8 cellular contexts compared by ENCODE assay signal in the genomic region with DNA sequence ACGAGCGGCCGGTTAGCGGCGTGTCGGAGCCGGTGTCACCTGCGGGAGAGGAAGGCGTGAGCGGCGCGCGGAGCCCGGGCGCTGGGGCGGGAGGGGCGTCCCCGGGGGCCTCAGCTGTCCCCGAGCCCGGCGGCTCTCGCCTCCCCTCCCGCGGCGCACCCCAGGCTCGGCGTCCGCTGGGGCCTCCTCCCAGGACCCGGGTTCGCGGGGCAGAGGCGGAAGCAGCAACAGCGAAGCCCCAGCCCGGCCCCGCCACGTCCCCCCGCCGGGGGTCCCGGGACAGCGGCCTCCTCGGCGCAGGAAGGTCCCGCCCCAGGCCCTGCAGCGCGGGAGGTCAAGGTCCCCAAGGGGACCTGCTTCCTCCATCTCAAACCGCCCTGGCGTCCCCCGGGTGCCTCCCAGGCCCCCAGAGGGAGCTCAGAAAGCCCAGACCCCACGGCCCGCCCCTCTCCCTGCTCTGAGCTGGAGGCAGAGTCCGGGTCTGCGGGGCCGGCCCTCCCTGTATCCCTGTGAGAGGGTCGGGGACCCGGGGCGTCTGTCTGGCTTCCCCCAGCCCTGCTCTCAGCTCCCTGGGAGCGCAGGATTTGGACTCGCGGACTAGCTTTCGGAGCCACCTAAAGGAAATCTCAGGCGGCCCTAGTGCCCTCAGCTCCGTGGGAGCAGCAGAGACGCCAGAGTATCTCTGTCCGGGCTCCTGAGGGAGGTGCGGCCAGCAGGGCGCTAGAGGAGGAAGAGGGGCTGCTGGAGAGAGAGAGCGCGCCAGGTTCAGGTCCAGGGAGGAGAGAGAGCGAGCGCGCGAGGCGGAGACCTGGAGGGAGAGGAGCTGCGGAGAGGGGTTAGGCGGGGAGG. TPM values are rescaled to one million over a fixed set of nuclear protein-coding genes. Genes with fewer than 3 reads are reported as not detected.
DNase-seq lines count a peak whose midpoint lies in the region; ATAC-seq and TF ChIP-seq lines count a peak whose summit lies in the region.

No MANE protein-coding gene starts in this region.

- peak overlapping the region; percentile 52 to 73 for H3K27ac ChIP-seq in ovary

- H3K4me3 Mint-ChIP-seq in activated naive CD4-positive, alpha-beta T cell treated with anti-CD3 and anti-CD28 coated beads, Interleukin-2, amount 10 ng/mL, durations not matched to agents 7 days and 5 days, result peak overlapping the region; percentile 91
- H3K4me3 Mint-ChIP-seq in glutamatergic neuron (ENCODE audit: unreplicated experiment), result peak overlapping the region; percentile 85

- intact Hi-C loops in ovary (cut with DNase I), result no loop called here

- WGBS in ovary, 3 donors, result 0 to 1% (median 0%) methylated on average over 51 to 75 of the region's 75 CpGs

- H3K4me3 ChIP-seq in ovary, result peak overlapping the region; percentile 58

- H3K9me3 Mint-ChIP-seq in activated naive CD4-positive, alpha-beta T cell treated with anti-CD3 and anti-CD28 coated beads, Interleukin-2, amount 10 ng/mL, durations not matched to agents 7 days and 5 days, result no peaks in the 10 kb centered on the region
- H3K9me3 Mint-ChIP-seq in glutamatergic neuron (ENCODE audit: unreplicated experiment), result peaks cover 4% of the 10 kb centered on the region

- peaks cover 9% of the 10 kb centered on the region for H3K36me3 Mint-ChIP-seq in activated naive CD4-positive, alpha-beta T cell treated with anti-CD3 and anti-CD28 coated beads, Interleukin-2, amount 10 ng/mL, durations not matched to agents 7 days and 5 days
- H3K36me3 Mint-ChIP-seq in glutamatergic neuron (ENCODE audit: unreplicated experiment), result no peaks in the 10 kb centered on the region

- peak; percentile 34 for ATAC-seq in GM18868 (IDR thresholded peaks at IDR 0.05; ENCODE audit: unreplicated experiment)
- peak; percentile 30 for ATAC-seq in HG03045 (IDR thresholded peaks at IDR 0.05; ENCODE audit: unreplicated experiment)

- peaks cover 10% of the 10 kb centered on the region for H3K4me1 ChIP-seq in ovary (ENCODE audit: insufficient read depth)

- no peak for TF ChIP-seq POLR2A in ovary (IDR thresholded peaks at IDR 0.05)

- CTCF ChIA-PET in activated naive CD4-positive, alpha-beta T cell treated with anti-CD3 and anti-CD28 coated beads, Interleukin-2, amount 10 ng/mL, durations not matched to agents 7 days and 5 days (lab: Charles Lee), result interaction anchor here (0.9 to 1.4 kb wide), 3 partner anchors 27 to 157 kb away, joined by 3 to 6 read pairs (median 4); no protein-coding TSS in a partner anchor

- no peaks in the 10 kb centered on the region for H3K36me3 ChIP-seq in ovary

- no peaks in the 10 kb centered on the region for H3K9me3 ChIP-seq in ovary

- H3K27me3 ChIP-seq in ovary, result no peaks in the 10 kb centered on the region

- peaks cover 30% of the 10 kb centered on the region for H3K4me1 Mint-ChIP-seq in activated naive CD4-positive, alpha-beta T cell treated with anti-CD3 and anti-CD28 coated beads, Interleukin-2, amount 10 ng/mL, durations not matched to agents 7 days and 5 days
- H3K4me1 Mint-ChIP-seq in glutamatergic neuron (ENCODE audit: low read depth, unreplicated experiment), result no peaks in the 10 kb centered on the region

- peaks cover 36% of the 10 kb centered on the region for H3K27me3 Mint-ChIP-seq in activated naive CD4-positive, alpha-beta T cell treated with anti-CD3 and anti-CD28 coated beads, Interleukin-2, amount 10 ng/mL, durations not matched to agents 7 days and 5 days
- H3K27me3 Mint-ChIP-seq in glutamatergic neuron (ENCODE audit: unreplicated experiment), result peaks cover 12% of the 10 kb centered on the region

- peak overlapping the region; percentile 74 for H3K27ac Mint-ChIP-seq in activated naive CD4-positive, alpha-beta T cell treated with anti-CD3 and anti-CD28 coated beads, Interleukin-2, amount 10 ng/mL, durations not matched to agents 7 days and 5 days
- no peak overlapping the region for H3K27ac Mint-ChIP-seq in glutamatergic neuron (ENCODE audit: unreplicated experiment)

- no peak for TF ChIP-seq CTCF in glutamatergic neuron (IDR thresholded peaks at IDR 0.05; ENCODE audit: partially characterized antibody, unreplicated experiment)
- TF ChIP-seq CTCF in ovary (IDR thresholded peaks at IDR 0.05), result no peak

- DNase-seq in AG08395 (ENCODE audit: low spot score) (peak; percentile 39), NCI-H510A treated with DMSO at 0.1 percent for 48 hours (lab: John Stamatoyannopoulos, UW) (peak; percentile 86), glutamatergic neuron (peak; percentile 57), ovary (peak; percentile 46 to 69 (median 48)), occipital lobe (lab: John Stamatoyannopoulos, UW) (no peak)
- peak; percentile 52 for DNase-seq in activated naive CD4-positive, alpha-beta T cell treated with anti-CD3 and anti-CD28 coated beads, Interleukin-2, amount 10 ng/mL, durations not matched to agents 7 days and 5 days

- TF ChIP-seq EP300 in ovary (IDR thresholded peaks at IDR 0.05), result no peak

RNA-seq across cellular contexts. Expression of a gene that starts 30.6 kb away (rescaled TPM):
- total RNA-seq in glutamatergic neuron (ENCODE audit: unreplicated experiment) (55.4 TPM), ovary (10 to 100 TPM; 25.5 to 67.4 (median 53.8) TPM), occipital lobe (21.5 TPM)
- 10 to 100 TPM; 33.1 to 41.4 TPM for polyA plus RNA-seq in ovary

RNA-seq across cellular contexts. Expression of a gene that starts 50.7 kb away (rescaled TPM):
- total RNA-seq in glutamatergic neuron (ENCODE audit: unreplicated experiment) (1.1 TPM), ovary (1 to 10 TPM; 1.7 to 3.6 (median 2.3) TPM), occipital lobe (1.4 TPM)
- 1 to 10 TPM; 1.2 to 1.7 TPM for polyA plus RNA-seq in ovary
